Comparison of ENCODE assay signal across 12 cellular contexts in genomic region chr7:159026271-159027047, GRCh38.
DNase-seq lines count a peak whose midpoint lies in the region; ATAC-seq and TF ChIP-seq lines count a peak whose summit lies in the region.
"Had no signal": no experiment of that assay in that cellular context is flagged by ENCODE, and none has a peak within 500 bp of the region (broad histone marks: within the 10 kb centered on the region; RNA-seq: fewer than 3 reads in every experiment).

No MANE protein-coding gene starts in this region.

- no peaks in the 10 kb centered on the region for H3K79me2 ChIP-seq in hepatocyte
- H3K79me2 ChIP-seq: parathyroid adenoma had no signal

- H3K36me3 Mint-ChIP-seq in T-helper 17 cell (ENCODE audit: low read depth) = peaks cover 2% of the 10 kb centered on the region
- H3K36me3 Mint-ChIP-seq: stimulated activated effector memory CD8-positive, alpha-beta T cell treated with anti-CD3 and anti-CD28 coated beads, Interleukin-12 subunit alpha, Interleukin-12 subunit beta, amount 100 ng/mL, for 72 hours had no signal

- H3K36me3 ChIP-seq in hepatocyte (replicated peaks; ENCODE audit: insufficient read depth, low read depth) (no peaks in the 10 kb centered on the region), stomach (no peaks in the 10 kb centered on the region), WERI-Rb-1 (no peaks in the 10 kb centered on the region)

- H3K9me3 ChIP-seq in hepatocyte (ENCODE audit: low read depth) (no peaks in the 10 kb centered on the region), stomach (no peaks in the 10 kb centered on the region), T-helper 17 cell (ENCODE audit: control insufficient read depth, low read length, poor library complexity, severe bottlenecking) (no peaks in the 10 kb centered on the region), WERI-Rb-1 (ENCODE audit: severe bottlenecking) (no peaks in the 10 kb centered on the region)

- no peak overlapping the region for H3K4me3 ChIP-seq in hepatocyte
- H3K4me3 ChIP-seq in stomach = no peak overlapping the region
- H3K4me3 ChIP-seq in WERI-Rb-1 (ENCODE audit: low read depth, low read length) = no peak overlapping the region

- peak; percentile 38 for DNase-seq in Right ventricle myocardium superior
- no peak for DNase-seq in Right ventricle myocardium inferior (ENCODE audit: missing footprints)
- DNase-seq in activated T-cell treated with anti-CD3 and anti-CD28 coated beads, Interleukin-2, amount 50 U/mL, for 48 hours = peak; percentile 34 to 41
- DNase-seq in hepatocyte (ENCODE audit: low spot score) = peak; percentile 7
- peak; percentile 25 for DNase-seq in stomach
- no peak for DNase-seq in T-helper 17 cell
- DNase-seq in WERI-Rb-1 = no peak
- DNase-seq in cerebellar cortex (ENCODE audit: low spot score) = no peak
- DNase-seq: DMS79 treated with DMSO at 0.1 percent for 48 hours, NCI-H510A treated with DMSO at 0.1 percent for 48 hours had no signal

- WGBS in hepatocyte (ENCODE audit: low lambda C conversion rate, missing lambda C conversion rate) = 74% methylated on average over 33 of the region's 33 CpGs
- WGBS in stomach, 5 donors = 71 to 81% (median 78%) methylated on average over 33 of the region's 33 CpGs

- no peak overlapping the region for H3K27ac ChIP-seq in hepatocyte
- H3K27ac ChIP-seq in stomach = peak overlapping the region in 1 of 5 donors; percentile 65
- H3K27ac ChIP-seq in WERI-Rb-1 = no peak overlapping the region
- H3K27ac ChIP-seq: parathyroid adenoma had no signal

- ATAC-seq in Right ventricle myocardium superior (ENCODE audit: poor library complexity) = no peak
- no peak for ATAC-seq in Right ventricle myocardium inferior
- no peak for ATAC-seq in T-helper 17 cell
- ATAC-seq: stimulated activated effector memory CD8-positive, alpha-beta T cell treated with anti-CD3 and anti-CD28 coated beads, Interleukin-12 subunit alpha, Interleukin-12 subunit beta, amount 100 ng/mL, for 72 hours had no signal

- H3K27me3 ChIP-seq in hepatocyte (no peaks in the 10 kb centered on the region), stomach (peaks cover 0 to 22% (median 6%) of the 10 kb centered on the region in 3 donors), WERI-Rb-1 (ENCODE audit: insufficient read depth, low read depth, severe bottlenecking) (no peaks in the 10 kb centered on the region)

- H3K4me1 ChIP-seq in hepatocyte (ENCODE audit: insufficient read depth) = no peaks in the 10 kb centered on the region
- H3K4me1 ChIP-seq in stomach = peaks cover 7 to 44% (median 33%) of the 10 kb centered on the region in 4 donors
- H3K4me1 ChIP-seq: parathyroid adenoma had no signal

- no peak overlapping the region for H3K27ac Mint-ChIP-seq in T-helper 17 cell
- H3K27ac Mint-ChIP-seq: stimulated activated effector memory CD8-positive, alpha-beta T cell treated with anti-CD3 and anti-CD28 coated beads, Interleukin-12 subunit alpha, Interleukin-12 subunit beta, amount 100 ng/mL, for 72 hours had no signal

- intact Hi-C loops in Right ventricle myocardium superior (cut with DNase I) = no loop called here
- intact Hi-C loops in Right ventricle myocardium inferior (cut with DNase I) = no loop called here
- intact Hi-C loops in stomach (cut with DNase I; ENCODE audit: low total_unique reads) = no loop called here

- no peak for TF ChIP-seq POLR2A in stomach (IDR thresholded peaks at IDR 0.05)

- H3K4me3 Mint-ChIP-seq in T-helper 17 cell = no peak overlapping the region
- H3K4me3 Mint-ChIP-seq: stimulated activated effector memory CD8-positive, alpha-beta T cell treated with anti-CD3 and anti-CD28 coated beads, Interleukin-12 subunit alpha, Interleukin-12 subunit beta, amount 100 ng/mL, for 72 hours had no signal

- H3K4me1 Mint-ChIP-seq in T-helper 17 cell = peaks cover 5% of the 10 kb centered on the region

- no peaks in the 10 kb centered on the region for H3K9me2 ChIP-seq in hepatocyte (replicated peaks; ENCODE audit: insufficient read depth)

- no peaks in the 10 kb centered on the region for H4K20me1 ChIP-seq in hepatocyte (ENCODE audit: insufficient read depth, poor library complexity, severe bottlenecking)

- H2AFZ ChIP-seq in hepatocyte = no peak overlapping the region
- H2AFZ ChIP-seq: parathyroid adenoma had no signal

- peaks cover 60% of the 10 kb centered on the region for H3K27me3 Mint-ChIP-seq in T-helper 17 cell

- no peak overlapping the region for H3K4me2 ChIP-seq in hepatocyte

- no peak for TF ChIP-seq EP300 in stomach (IDR thresholded peaks at IDR 0.05)

- TF ChIP-seq CTCF in hepatocyte (IDR thresholded peaks at IDR 0.05; ENCODE audit: poor library complexity) (no peak), stomach (IDR thresholded peaks at IDR 0.05) (no peak), WERI-Rb-1 (IDR thresholded peaks at IDR 0.05; ENCODE audit: low read depth, low read length) (no peak)

Comparison
In these comparisons a context has a peak if more than half of its experiments do, and no peak if none do; other contexts are left out.
1. DNase-seq: peak in Right ventricle myocardium superior (single experiment), activated T-cell treated with anti-CD3 and anti-CD28 coated beads, Interleukin-2, amount 50 U/mL, for 48 hours (2 of 2), hepatocyte (single experiment) and stomach (single experiment); none in Right ventricle myocardium inferior (single experiment), T-helper 17 cell (0 of 3), WERI-Rb-1 (single experiment) and cerebellar cortex (single experiment).